Comparison of ENCODE assay signal across 10 cellular contexts in the genomic region with DNA sequence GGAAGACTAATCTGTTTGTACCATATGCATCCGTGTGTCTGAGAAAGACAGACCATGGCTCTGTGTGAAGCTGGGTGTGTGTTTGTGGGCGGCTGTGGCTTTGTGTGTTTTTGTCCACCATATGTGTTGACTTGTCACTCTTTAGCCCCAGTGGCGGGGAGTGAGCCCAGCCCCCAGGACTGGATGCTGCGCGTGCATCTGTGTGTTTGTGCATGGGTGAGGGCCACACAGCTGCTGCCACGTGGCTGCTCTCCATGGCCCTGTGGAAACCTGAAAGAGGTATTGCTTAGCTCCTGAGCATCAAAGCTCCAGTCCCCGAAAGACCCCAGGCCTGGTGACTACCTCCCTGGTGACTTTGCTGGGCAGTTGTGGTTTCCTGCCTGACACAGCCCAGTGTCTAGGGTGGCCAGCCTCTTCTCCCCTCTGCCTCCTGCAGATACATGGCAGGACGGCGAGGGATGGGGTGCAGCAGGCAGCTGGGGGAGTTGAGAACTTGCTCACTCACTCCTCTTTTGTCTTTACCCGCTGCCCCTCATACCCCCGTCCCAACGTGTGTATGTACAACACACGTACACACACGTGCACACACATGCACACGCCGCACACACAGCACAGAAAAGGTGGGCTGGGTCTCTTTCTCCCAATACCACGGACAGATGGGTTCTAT. TPM values are rescaled to one million over a fixed set of nuclear protein-coding genes. Genes with fewer than 3 reads are reported as not detected.
DNase-seq lines count a peak whose midpoint lies in the region; ATAC-seq and TF ChIP-seq lines count a peak whose summit lies in the region.
"Had no signal": no experiment of that assay in that cellular context is flagged by ENCODE, and none has a peak within 500 bp of the region (broad histone marks: within the 10 kb centered on the region; RNA-seq: fewer than 3 reads in every experiment).

No MANE protein-coding gene starts in this region.

- no peaks in the 10 kb centered on the region for H3K36me3 Mint-ChIP-seq in activated CD4-positive, alpha-beta memory T cell treated with anti-CD3 and anti-CD28 coated beads, Interleukin-2, amount 10 ng/mL, durations not matched to agents 7 days and 5 days (ENCODE audit: low read depth)
- H3K36me3 Mint-ChIP-seq: activated CD4-positive, alpha-beta memory T cell treated with anti-CD3 and anti-CD28 coated beads for 36 hours had no signal

- H3K4me1 ChIP-seq in right atrium auricular region (peaks cover 0 to 31% of the 10 kb centered on the region in 2 donors), rectal smooth muscle tissue (ENCODE audit: control insufficient read depth, insufficient read depth, low read length) (peaks cover 34% of the 10 kb centered on the region)

- H3K36me3 ChIP-seq in right atrium auricular region (no peaks in the 10 kb centered on the region), rectal smooth muscle tissue (ENCODE audit: control insufficient read depth, insufficient read depth, low read length) (no peaks in the 10 kb centered on the region)

- H3K9me3 ChIP-seq in right atrium auricular region, result no peaks in the 10 kb centered on the region

- H3K27me3 Mint-ChIP-seq in activated CD4-positive, alpha-beta memory T cell treated with anti-CD3 and anti-CD28 coated beads, Interleukin-2, amount 10 ng/mL, durations not matched to agents 7 days and 5 days, result peaks cover 60% of the 10 kb centered on the region

- H3K9ac ChIP-seq in rectal smooth muscle tissue (ENCODE audit: low read length), result no peak overlapping the region

- DNase-seq in EL, result peak; percentile 35
- DNase-seq in right atrium auricular region (ENCODE audit: low spot score), result no peak
- no peak for DNase-seq in midbrain (lab: John Stamatoyannopoulos, UW)
- DNase-seq in NCI-H774 (lab: John Stamatoyannopoulos, UW), result no peak
- DNase-seq in activated CD4-positive, alpha-beta memory T cell treated with anti-CD3 and anti-CD28 coated beads, Interleukin-2, amount 10 ng/mL, durations not matched to agents 7 days and 5 days, result no peak
- DNase-seq: activated CD4-positive, alpha-beta memory T cell treated with anti-CD3 and anti-CD28 coated beads for 36 hours had no signal

- H3K27me3 ChIP-seq in right atrium auricular region (no peaks in the 10 kb centered on the region), rectal smooth muscle tissue (ENCODE audit: control insufficient read depth, insufficient read depth, low read length) (no peaks in the 10 kb centered on the region)

- no peaks in the 10 kb centered on the region for H3K9me3 Mint-ChIP-seq in activated CD4-positive, alpha-beta memory T cell treated with anti-CD3 and anti-CD28 coated beads, Interleukin-2, amount 10 ng/mL, durations not matched to agents 7 days and 5 days
- H3K9me3 Mint-ChIP-seq: activated CD4-positive, alpha-beta memory T cell treated with anti-CD3 and anti-CD28 coated beads for 36 hours had no signal

- ATAC-seq in SK-N-SH treated with all-trans-retinoic acid at 6 μM for 48 hours (peak; percentile 5), HG02840 (IDR thresholded peaks at IDR 0.05; ENCODE audit: low FRiP score, unreplicated experiment) (no peak)

- CTCF ChIA-PET in activated CD4-positive, alpha-beta memory T cell treated with anti-CD3 and anti-CD28 coated beads, Interleukin-2, amount 10 ng/mL, durations not matched to agents 7 days and 5 days (lab: Charles Lee), result interaction anchor here (1.5 kb wide), 1 partner anchor 26 kb away, joined by 9 read pairs; no protein-coding TSS in a partner anchor

- H3K27ac Mint-ChIP-seq in activated CD4-positive, alpha-beta memory T cell treated with anti-CD3 and anti-CD28 coated beads, Interleukin-2, amount 10 ng/mL, durations not matched to agents 7 days and 5 days, result no peak overlapping the region
- H3K27ac Mint-ChIP-seq: activated CD4-positive, alpha-beta memory T cell treated with anti-CD3 and anti-CD28 coated beads for 36 hours had no signal

- TF ChIP-seq CTCF in right atrium auricular region (IDR thresholded peaks at IDR 0.05), result no peak

- peak overlapping the region in 1 of 2 donors; percentile 55 for H3K4me3 ChIP-seq in right atrium auricular region
- peak overlapping the region; percentile 62 for H3K4me3 ChIP-seq in rectal smooth muscle tissue (ENCODE audit: low read length)

- peaks cover 19% of the 10 kb centered on the region for H3K4me1 Mint-ChIP-seq in activated CD4-positive, alpha-beta memory T cell treated with anti-CD3 and anti-CD28 coated beads, Interleukin-2, amount 10 ng/mL, durations not matched to agents 7 days and 5 days

- peak overlapping the region; percentile 57 to 67 for H3K27ac ChIP-seq in right atrium auricular region
- peak overlapping the region; percentile 59 for H3K27ac ChIP-seq in rectal smooth muscle tissue (ENCODE audit: low read depth, low read length)

- POLR2A ChIA-PET in activated CD4-positive, alpha-beta memory T cell treated with anti-CD3 and anti-CD28 coated beads, Interleukin-2, amount 10 ng/mL, durations not matched to agents 7 days and 5 days (lab: Charles Lee), result interaction anchor here (0.8 kb wide), 1 partner anchor 146 kb away, joined by 3 read pairs; no protein-coding TSS in a partner anchor

- no peak overlapping the region for H3K4me3 Mint-ChIP-seq in activated CD4-positive, alpha-beta memory T cell treated with anti-CD3 and anti-CD28 coated beads, Interleukin-2, amount 10 ng/mL, durations not matched to agents 7 days and 5 days
- H3K4me3 Mint-ChIP-seq: activated CD4-positive, alpha-beta memory T cell treated with anti-CD3 and anti-CD28 coated beads for 36 hours had no signal

TF ChIP-seq in SK-N-SH treated with all-trans-retinoic acid at 6 μM for 48 hours, 23 proteins besides CTCF, POLR2A, EP300 and RAD21 (continues in another document):
- TF ChIP-seq TOX (CRISPR knock-in tag; IDR thresholded peaks at IDR 0.05; ENCODE audit: borderline replicate concordance) (no peak), ZNF565 (CRISPR knock-in tag; conservative IDR thresholded peaks at IDR 0.05; ENCODE audit: low read depth) (no peak), SNAI2 (CRISPR knock-in tag; IDR thresholded peaks at IDR 0.05) (no peak), ESRRG (CRISPR knock-in tag; IDR thresholded peaks at IDR 0.05) (no peak), PPARA (CRISPR knock-in tag; IDR thresholded peaks at IDR 0.05; ENCODE audit: borderline replicate concordance) (no peak), CREB5 (CRISPR knock-in tag; IDR thresholded peaks at IDR 0.05; ENCODE audit: low read depth) (no peak), GLIS3 (CRISPR knock-in tag; IDR thresholded peaks at IDR 0.05) (no peak), ZC3H10 (CRISPR knock-in tag; IDR thresholded peaks at IDR 0.05) (no peak), CSDC2 (CRISPR knock-in tag; IDR thresholded peaks at IDR 0.05) (no peak), ISL1 (CRISPR knock-in tag; IDR thresholded peaks at IDR 0.05) (no peak), BACH2 (CRISPR knock-in tag; IDR thresholded peaks at IDR 0.05; ENCODE audit: borderline replicate concordance) (no peak), ZNF70 (CRISPR knock-in tag; IDR thresholded peaks at IDR 0.05) (no peak), ZNF8 (CRISPR knock-in tag; IDR thresholded peaks at IDR 0.05) (no peak)
- TF ChIP-seq, protein P1, sequence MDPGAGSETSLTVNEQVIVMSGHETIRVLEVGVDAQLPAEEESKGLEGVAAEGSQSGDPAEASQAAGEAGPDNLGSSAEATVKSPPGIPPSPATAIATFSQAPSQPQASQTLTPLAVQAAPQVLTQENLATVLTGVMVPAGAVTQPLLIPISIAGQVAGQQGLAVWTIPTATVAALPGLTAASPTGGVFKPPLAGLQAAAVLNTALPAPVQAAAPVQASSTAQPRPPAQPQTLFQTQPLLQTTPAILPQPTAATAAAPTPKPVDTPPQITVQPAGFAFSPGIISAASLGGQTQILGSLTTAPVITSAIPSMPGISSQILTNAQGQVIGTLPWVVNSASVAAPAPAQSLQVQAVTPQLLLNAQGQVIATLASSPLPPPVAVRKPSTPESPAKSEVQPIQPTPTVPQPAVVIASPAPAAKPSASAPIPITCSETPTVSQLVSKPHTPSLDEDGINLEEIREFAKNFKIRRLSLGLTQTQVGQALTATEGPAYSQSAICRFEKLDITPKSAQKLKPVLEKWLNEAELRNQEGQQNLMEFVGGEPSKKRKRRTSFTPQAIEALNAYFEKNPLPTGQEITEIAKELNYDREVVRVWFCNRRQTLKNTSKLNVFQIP (CRISPR knock-in tag; IDR thresholded peaks at IDR 0.05; ENCODE audit: borderline replicate concordance, low read depth), result no peak

RNA-seq across cellular contexts. Expression of gene EPHB3, which starts 6.5 kb away (rescaled TPM):
- 1 to 10 TPM; 2.1 to 5.1 TPM for total RNA-seq in right atrium auricular region
- under 1 TPM; 0.20 to 0.71 TPM for total RNA-seq in activated CD4-positive, alpha-beta memory T cell treated with anti-CD3 and anti-CD28 coated beads, Interleukin-2, amount 10 ng/mL, durations not matched to agents 7 days and 5 days
- total RNA-seq: NCI-H460 had no signal
